ENCODE assay signal across 13 cellular contexts in genomic region chr3:188125076-188125475, GRCh38. TPM values are rescaled to one million over a fixed set of nuclear protein-coding genes. Genes with fewer than 3 reads are reported as not detected.
DNase-seq lines count a peak whose midpoint lies in the region; ATAC-seq, FAIRE-seq and TF ChIP-seq lines count a peak whose summit lies in the region.
"Had no signal": no experiment of that assay in that cellular context is flagged by ENCODE, and none has a peak within 500 bp of the region (broad histone marks: within the 10 kb centered on the region; RNA-seq: fewer than 3 reads in every experiment).

No MANE protein-coding gene starts in this region.

- H3K79me2 ChIP-seq in GM23338 (replicated peaks; ENCODE audit: insufficient read depth): no peaks in the 10 kb centered on the region
- no peaks in the 10 kb centered on the region for H3K79me2 ChIP-seq in OCI-LY1 (ENCODE audit: insufficient read depth, low read length)

- H3K9me3 Mint-ChIP-seq in GM23338 (no peaks in the 10 kb centered on the region), endodermal cell (no peaks in the 10 kb centered on the region)

- no peaks in the 10 kb centered on the region for H3K9me3 ChIP-seq in OCI-LY1 (ENCODE audit: low read length)
- no peaks in the 10 kb centered on the region for H3K9me3 ChIP-seq in small intestine (ENCODE audit: control insufficient read depth, low read depth)
- H3K9me3 ChIP-seq in endodermal cell (ENCODE audit: control insufficient read depth, low read length): no peaks in the 10 kb centered on the region
- H3K9me3 ChIP-seq: BLaER1 treated with 17β-estradiol and CSF1 and Interleukin-3, amounts not matched to agents 10 nM and 100 nM had no signal

- H2AFZ ChIP-seq in GM23338: peak overlapping the region; percentile 1; the same call in 1 of the 2 replicates
- H2AFZ ChIP-seq in OCI-LY1 (ENCODE audit: low read length): no peak overlapping the region

- H3F3A ChIP-seq in GM23338 (replicated peaks; ENCODE audit: low read depth): no peaks in the 10 kb centered on the region
- H3F3A ChIP-seq in OCI-LY1 (ENCODE audit: insufficient read depth, low read length): peaks cover 7% of the 10 kb centered on the region; the same call in 1 of the 2 replicates

- FAIRE-seq in small intestine (lab: Jason Lieb, UNC): no peak
- FAIRE-seq: D721Med, K562 had no signal

- H4K20me1 ChIP-seq in GM23338 (replicated peaks; ENCODE audit: insufficient read depth) (no peaks in the 10 kb centered on the region), OCI-LY1 (ENCODE audit: insufficient read depth, low read length) (no peaks in the 10 kb centered on the region)
- H4K20me1 ChIP-seq: BLaER1 treated with 17β-estradiol and CSF1 and Interleukin-3, amounts not matched to agents 10 nM and 100 nM had no signal

- H3K27me3 ChIP-seq in GM23338 (ENCODE audit: insufficient read depth) (no peaks in the 10 kb centered on the region), OCI-LY1 (ENCODE audit: insufficient read depth, low read length) (no peaks in the 10 kb centered on the region), small intestine (ENCODE audit: control insufficient read depth in 2 of 2, insufficient read depth in 2 of 2, low read length in 2 of 2) (no peaks in the 10 kb centered on the region), endodermal cell (ENCODE audit: control insufficient read depth, insufficient read depth, low read length, poor library complexity, severe bottlenecking) (no peaks in the 10 kb centered on the region)
- H3K27me3 ChIP-seq: BLaER1 treated with 17β-estradiol and CSF1 and Interleukin-3, amounts not matched to agents 10 nM and 100 nM had no signal

- H3K27ac Mint-ChIP-seq in GM23338 (no peak overlapping the region), endodermal cell (no peak overlapping the region)

- no peaks in the 10 kb centered on the region; the same call in 1 of the 2 replicates for H3K36me3 ChIP-seq in GM23338 (ENCODE audit: insufficient read depth)
- H3K36me3 ChIP-seq in OCI-LY1 (ENCODE audit: insufficient read depth, low read length): no peaks in the 10 kb centered on the region
- H3K36me3 ChIP-seq in small intestine (ENCODE audit: control insufficient read depth in 2 of 2, insufficient read depth in 2 of 2, low read length in 2 of 2): no peaks in the 10 kb centered on the region
- H3K36me3 ChIP-seq in endodermal cell (ENCODE audit: control insufficient read depth, insufficient read depth, low read length): no peaks in the 10 kb centered on the region
- H3K36me3 ChIP-seq: BLaER1 treated with 17β-estradiol and CSF1 and Interleukin-3, amounts not matched to agents 10 nM and 100 nM had no signal

- no peak overlapping the region for H3K4me3 Mint-ChIP-seq in GM23338
- no peak overlapping the region for H3K4me3 Mint-ChIP-seq in endodermal cell

- H3K27me3 Mint-ChIP-seq in GM23338 (ENCODE audit: insufficient read depth, low read depth, poor library complexity) (peaks cover 2% of the 10 kb centered on the region), endodermal cell (ENCODE audit: insufficient read depth) (no peaks in the 10 kb centered on the region)

- no peak overlapping the region for H3K4me2 ChIP-seq in GM23338
- H3K4me2 ChIP-seq in OCI-LY1 (ENCODE audit: low read length): no peak overlapping the region
- H3K4me2 ChIP-seq: BLaER1 treated with 17β-estradiol and CSF1 and Interleukin-3, amounts not matched to agents 10 nM and 100 nM had no signal

- H3K27ac ChIP-seq in GM23338 (ENCODE audit: low read depth): no peak overlapping the region
- peak overlapping the region; percentile 13 for H3K27ac ChIP-seq in OCI-LY1 (ENCODE audit: low read depth, low read length, poor library complexity, severe bottlenecking)
- H3K27ac ChIP-seq in small intestine (ENCODE audit: low read depth in 1 of 2, low read length in 1 of 2): no peak overlapping the region
- no peak overlapping the region for H3K27ac ChIP-seq in endodermal cell (ENCODE audit: low read depth, low read length)
- H3K27ac ChIP-seq: BLaER1 treated with 17β-estradiol and CSF1 and Interleukin-3, amounts not matched to agents 10 nM and 100 nM had no signal

- H3K4me1 ChIP-seq in GM23338 (ENCODE audit: insufficient read depth): peaks cover 10% of the 10 kb centered on the region
- H3K4me1 ChIP-seq in OCI-LY1 (ENCODE audit: insufficient read depth, low read length, severe bottlenecking): peaks cover 37% of the 10 kb centered on the region
- peaks cover 0 to 1% of the 10 kb centered on the region in 2 donors for H3K4me1 ChIP-seq in small intestine (ENCODE audit: control insufficient read depth in 2 of 2, insufficient read depth in 1 of 2, low read depth in 1 of 2, low read length in 1 of 2)
- peaks cover 11% of the 10 kb centered on the region for H3K4me1 ChIP-seq in endodermal cell (ENCODE audit: control insufficient read depth, insufficient read depth, low read length)

- WGBS in small intestine, 3 donors: 95 to 96% (median 96%) methylated on average over 3 of the region's 3 CpGs
- 94 to 96% methylated on average over 3 of the region's 3 CpGs for WGBS in endodermal cell (ENCODE audit: insufficient coverage in 1 of 2, insufficient read length in 1 of 2), 2 experiments

- H3K36me3 Mint-ChIP-seq in GM23338 (ENCODE audit: low read depth): no peaks in the 10 kb centered on the region
- no peaks in the 10 kb centered on the region for H3K36me3 Mint-ChIP-seq in endodermal cell (ENCODE audit: low read depth)

- H3K9ac ChIP-seq in OCI-LY1 (ENCODE audit: low read length) (no peak overlapping the region), endodermal cell (ENCODE audit: extremely low read depth, low read length, poor library complexity, severe bottlenecking) (no peak overlapping the region)
- H3K9ac ChIP-seq: BLaER1 treated with 17β-estradiol and CSF1 and Interleukin-3, amounts not matched to agents 10 nM and 100 nM had no signal

- ATAC-seq in GM23338 (no peak), left colon (peak; percentile 64)
- ATAC-seq: K562 had no signal

- peaks cover 13% of the 10 kb centered on the region for H3K4me1 Mint-ChIP-seq in GM23338
- H3K4me1 Mint-ChIP-seq in endodermal cell: peaks cover 17% of the 10 kb centered on the region

- DNase-seq in GM23338 (ENCODE audit: low spot score) (no peak), left colon (no peak), small intestine (peak; percentile 51), NCI-H1048 (lab: John Stamatoyannopoulos, UW) (no peak), endodermal cell (no peak), cortex of kidney (lab: John Stamatoyannopoulos, UW) (no peak)
- DNase-seq: NCI-H1105, NCI-H1694, NCI-H2081 treated with DMSO at 0.1 percent for 48 hours had no signal

- intact Hi-C loops in left colon (cut with DNase I, micrococcal nuclease): no loop called here

- TF ChIP-seq CTCF in GM23338 (conservative IDR thresholded peaks at IDR 0.05; ENCODE audit: low read depth in 2 of 2) (no peak), OCI-LY1 (IDR thresholded peaks at IDR 0.05; ENCODE audit: low read length) (no peak), endodermal cell (conservative IDR thresholded peaks at IDR 0.05) (no peak)

- H3K4me3 ChIP-seq in GM23338 (no peak overlapping the region), OCI-LY1 (ENCODE audit: low read depth, low read length, poor library complexity, severe bottlenecking) (no peak overlapping the region), small intestine (ENCODE audit: low read depth in 1 of 2, low read length in 2 of 2) (no peak overlapping the region), endodermal cell (ENCODE audit: low read length) (no peak overlapping the region)
- H3K4me3 ChIP-seq: BLaER1 treated with 17β-estradiol and CSF1 and Interleukin-3, amounts not matched to agents 10 nM and 100 nM; K562 had no signal

- H3K9me2 ChIP-seq in GM23338 (ENCODE audit: insufficient read depth) (no peaks in the 10 kb centered on the region), OCI-LY1 (ENCODE audit: low read depth, low read length) (no peaks in the 10 kb centered on the region)

TF ChIP-seq in GM23338, 12 proteins besides CTCF, POLR2A, EP300 and RAD21 (continues in another document):
- TF ChIP-seq STAT1 (IDR thresholded peaks at IDR 0.05; ENCODE audit: unreplicated experiment): no peak
- no peak for TF ChIP-seq POLR2AphosphoS5 (IDR thresholded peaks at IDR 0.05; ENCODE audit: low read depth)
- no peak for TF ChIP-seq JUNB (IDR thresholded peaks at IDR 0.05; ENCODE audit: unreplicated experiment)
- no peak for TF ChIP-seq EZH2 (IDR thresholded peaks at IDR 0.05; ENCODE audit: low read depth, unreplicated experiment)
- no peak for TF ChIP-seq NANOG (IDR thresholded peaks at IDR 0.05; ENCODE audit: borderline replicate concordance)
- TF ChIP-seq ZNF114 (CRISPR knock-in tag; IDR thresholded peaks at IDR 0.05): no peak
- no peak for TF ChIP-seq EZH2phosphoT487 (IDR thresholded peaks at IDR 0.05; ENCODE audit: unreplicated experiment)
- no peak for TF ChIP-seq CREB1 (CRISPR knock-in tag; IDR thresholded peaks at IDR 0.05; ENCODE audit: low read depth)

RNA-seq across cellular contexts. Expression of gene LPP, which starts 28.9 kb away (rescaled TPM):
- total RNA-seq in GM23338 (2014; rRNA removed; shearing (Covaris generic)): 35.2 and 36.2 TPM in 2 replicates
- 18.1 and 23.0 TPM in 2 replicates for polyA plus RNA-seq in GM23338 (2016; fragmentation: Nextera tagmentation; extraction: Ambion mirVana)
- total RNA-seq in left colon: 100 to 1,000 TPM; 228 to 258 TPM
- 10 to 100 TPM in 1 of 3 donors, 1 to 10 TPM in 2; 5.4 to 19.3 (median 5.6) TPM for polyA plus RNA-seq in small intestine
- total RNA-seq in endodermal cell: 100 to 1,000 TPM in 1 of 2 donors, 10 to 100 TPM in 1; 78.0 to 105 TPM
- polyA plus RNA-seq in endodermal cell (2013, experiment 1 of 2): 13.9 TPM
- 19.6 TPM for polyA plus RNA-seq in endodermal cell (2013, experiment 2 of 2)
- polyA plus RNA-seq: K562 had no signal
